8 cellular contexts compared by ENCODE assay signal in the genomic region with DNA sequence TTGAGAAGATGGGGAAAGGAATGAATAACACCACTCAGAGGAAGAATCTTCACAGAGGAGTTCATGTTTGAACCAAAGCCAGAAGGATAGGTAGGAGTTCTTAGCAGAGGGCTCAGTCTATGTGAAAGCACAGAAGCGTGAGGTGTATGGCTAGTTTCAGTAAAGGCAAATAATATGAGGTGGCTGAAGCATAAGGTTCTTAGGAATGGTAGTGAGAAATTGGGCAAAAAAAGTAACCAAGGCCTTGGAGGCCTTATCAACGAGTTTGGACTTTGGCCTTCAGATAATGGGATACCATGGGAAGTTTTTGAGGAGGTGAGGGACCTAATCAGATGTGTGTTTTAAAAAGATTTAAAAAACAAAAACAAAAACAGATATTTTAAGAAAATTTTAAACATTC. TPM values are rescaled to one million over a fixed set of nuclear protein-coding genes. Genes with fewer than 3 reads are reported as not detected.
"Had no signal": no experiment of that assay in that cellular context is flagged by ENCODE, and none has a peak within 500 bp of the region (broad histone marks: within the 10 kb centered on the region; RNA-seq: fewer than 3 reads in every experiment).

No MANE protein-coding gene starts in this region.

- H3K9me3 Mint-ChIP-seq: GM23338, H9 had no signal

- H3K4me3 ChIP-seq: GM23338 had no signal

- H3K4me3 Mint-ChIP-seq: GM23338, H9, IgD-negative memory B cell had no signal

- ATAC-seq: GM23338 had no signal

- DNase-seq: H9, HCEC 1CT had no signal

- FAIRE-seq: H1, H54, HTR-8/SVneo had no signal

- H3K27ac Mint-ChIP-seq: GM23338, H9 had no signal

- H3K27me3 Mint-ChIP-seq: IgD-negative memory B cell had no signal

RNA-seq across cellular contexts. Expression of a gene that starts 52.3 kb away (rescaled TPM):
- total RNA-seq: GM23338, H1, H9, HT-29 had no signal
- polyA plus RNA-seq: GM23338, H1, IgD-negative memory B cell had no signal
